In genomic region chr10:71868192-71868697, GRCh38 we compare ENCODE assay signal across 11 cellular contexts. TPM values are rescaled to one million over a fixed set of nuclear protein-coding genes. Genes with fewer than 3 reads are reported as not detected.
DNase-seq lines count a peak whose midpoint lies in the region; ATAC-seq and TF ChIP-seq lines count a peak whose summit lies in the region.
"Had no signal": no experiment of that assay in that cellular context is flagged by ENCODE, and none has a peak within 500 bp of the region (broad histone marks: within the 10 kb centered on the region; RNA-seq: fewer than 3 reads in every experiment).

No MANE protein-coding gene starts in this region.

- H3K79me2 ChIP-seq in osteoblast (ENCODE audit: insufficient read depth, low read length), result no peaks in the 10 kb centered on the region

- peak; percentile 78 for DNase-seq in EL
- peak; percentile 8 for DNase-seq in NCI-H69 (lab: John Stamatoyannopoulos, UW)
- peak; percentile 86 to 91 for DNase-seq in erythroblast (lab: John Stamatoyannopoulos, UW)
- peak; percentile 93 for DNase-seq in osteoblast (ENCODE audit: insufficient read length, low spot score, missing footprints)
- DNase-seq in activated CD4-positive, alpha-beta T cell treated with anti-CD3 and anti-CD28 coated beads, Interleukin-2, amount 50 U/mL, for 4 hours, result no peak
- DNase-seq in COLO829 (ENCODE audit: low spot score), result no peak
- DNase-seq: activated naive CD4-positive, alpha-beta T cell treated with anti-CD3 and anti-CD28 coated beads, Interleukin-2, amount 50 U/mL, for 16 hours; NCI-H1048 had no signal

- ATAC-seq in GM19023 (IDR thresholded peaks at IDR 0.05; ENCODE audit: unreplicated experiment) (no peak), GM21360 (IDR thresholded peaks at IDR 0.05; ENCODE audit: unreplicated experiment) (no peak)

- H3K27ac ChIP-seq in osteoblast (ENCODE audit: low read depth, low read length), result no peak overlapping the region
- H3K27ac ChIP-seq: thoracic aorta had no signal

- TF ChIP-seq POLR2A in erythroblast (IDR thresholded peaks at IDR 0.05; ENCODE audit: low read length), result no peak

- no peak for TF ChIP-seq CTCF in osteoblast (IDR thresholded peaks at IDR 0.05; ENCODE audit: extremely low read depth, low read depth, low read length)

- H3K27me3 ChIP-seq in osteoblast (ENCODE audit: insufficient read depth, low read length), result no peaks in the 10 kb centered on the region

- no peaks in the 10 kb centered on the region for H3K9me3 ChIP-seq in osteoblast (ENCODE audit: low read depth, low read length)
- H3K9me3 ChIP-seq: thoracic aorta had no signal

- peaks cover 24% of the 10 kb centered on the region for H3K4me1 ChIP-seq in osteoblast (ENCODE audit: insufficient read depth, low read length)

- H3K36me3 ChIP-seq in osteoblast (ENCODE audit: insufficient read depth, low read length), result no peaks in the 10 kb centered on the region
- H3K36me3 ChIP-seq: thoracic aorta had no signal

- H4K20me1 ChIP-seq in osteoblast (ENCODE audit: insufficient read depth, low read length), result no peaks in the 10 kb centered on the region

- no peak overlapping the region for H3K4me3 ChIP-seq in osteoblast (ENCODE audit: insufficient read depth, low read length)
- H3K4me3 ChIP-seq: thoracic aorta had no signal

- H3K4me2 ChIP-seq in osteoblast (ENCODE audit: insufficient read depth, low read length), result peak overlapping the region; percentile 18

- H2AFZ ChIP-seq in osteoblast (ENCODE audit: low read length), result no peak overlapping the region

RNA-seq across cellular contexts. Expression of gene PSAP, which starts 17.2 kb away (rescaled TPM):
- 1,248 and 1,391 TPM in 2 replicates for total RNA-seq in osteoblast

Comparison
In these comparisons a context has a peak if more than half of its experiments do, and no peak if none do; other contexts are left out.
1. DNase-seq: peak in EL (single experiment), NCI-H69 (single experiment), erythroblast (2 of 2) and osteoblast (single experiment); none in activated CD4-positive, alpha-beta T cell treated with anti-CD3 and anti-CD28 coated beads, Interleukin-2, amount 50 U/mL, for 4 hours (0 of 2) and COLO829 (single experiment).